In the genomic region with DNA sequence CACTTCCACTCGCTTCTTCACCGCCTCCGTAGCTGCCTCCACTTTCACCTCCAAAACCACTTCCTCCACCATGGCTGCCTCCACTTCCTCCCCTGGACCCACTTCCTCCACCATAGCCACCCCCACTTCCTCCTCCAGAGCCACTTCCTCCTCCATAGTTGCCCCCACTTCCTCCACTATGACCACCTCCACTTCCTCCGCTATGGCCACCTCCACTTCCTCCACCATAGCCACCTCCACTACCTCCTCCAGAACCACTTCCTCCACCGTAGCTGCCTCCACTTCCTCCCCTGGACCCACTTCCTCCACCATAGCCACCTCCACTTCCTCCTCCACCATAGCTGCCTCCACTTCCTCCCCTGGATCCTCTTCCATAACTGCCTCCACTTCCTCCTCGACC, we compare ENCODE assay signal across 24 cellular contexts. TPM values are rescaled to one million over a fixed set of nuclear protein-coding genes. Genes with fewer than 3 reads are reported as not detected.
DNase-seq lines count a peak whose midpoint lies in the region; ATAC-seq, FAIRE-seq and TF ChIP-seq lines count a peak whose summit lies in the region.
"Had no signal": no experiment of that assay in that cellular context is flagged by ENCODE, and none has a peak within 500 bp of the region (broad histone marks: within the 10 kb centered on the region; RNA-seq: fewer than 3 reads in every experiment).

No MANE protein-coding gene starts in this region.

- H4K91ac ChIP-seq in H1 (replicated peaks; ENCODE audit: insufficient read length, low read length), result no peak overlapping the region

- no peak overlapping the region for H3K4me3 ChIP-seq in H1 (ENCODE audit: extremely low read depth in 1 of 4, insufficient read depth in 2 of 4, low read depth in 3 of 4, low read length in 4 of 4)
- no peak overlapping the region for H3K4me3 ChIP-seq in left ventricle myocardium inferior
- H3K4me3 ChIP-seq: colonic mucosa, MG63, neural progenitor cell, thyroid gland had no signal

- no peak for DNase-seq in activated naive CD4-positive, alpha-beta T cell treated with anti-CD3 and anti-CD28 coated beads, Interleukin-2, amount 10 ng/mL, durations not matched to agents 7 days and 5 days
- DNase-seq in activated naive CD4-positive, alpha-beta T cell treated with anti-CD3 and anti-CD28 coated beads, Interleukin-2, amount 50 U/mL, for 16 hours, result no peak
- DNase-seq in activated B cell treated with CpG ODN at 0.5 μM for 24 hours, result no peak
- no peak for DNase-seq in H1 (ENCODE audit: low read depth in 1 of 2, low spot score in 2 of 2)
- no peak for DNase-seq in NCI-H1105 (lab: John Stamatoyannopoulos, UW)
- no peak for DNase-seq in G401 (ENCODE audit: low spot score)
- DNase-seq in left ventricle myocardium inferior, result no peak
- DNase-seq in middle frontal gyrus (ENCODE audit: extremely low spot score, low spot score), result no peak
- DNase-seq: activated effector memory CD4-positive, alpha-beta T cell treated with Interleukin-2 at 50 U/mL for 16 hours; colonic mucosa; foreskin fibroblast; hypothalamus; kidney glomerular epithelial cell; mesendoderm; MG63; NCI-H2029; RPMI8226; stimulated activated CD4-positive, alpha-beta T cell treated with anti-CD3 and anti-CD28 coated beads, Interleukin-12 subunit alpha, Interleukin-12 subunit beta, amount 100 ng/mL, for 4 hours; thyroid gland had no signal

- H3K18ac ChIP-seq in H1 (ENCODE audit: extremely low read depth, low read length), result no peak overlapping the region

- H3K27ac ChIP-seq in H1 (ENCODE audit: low read depth, low read length) (no peak overlapping the region), left ventricle myocardium inferior (replicated peaks) (no peak overlapping the region)
- H3K27ac ChIP-seq: colonic mucosa, neural progenitor cell, thyroid gland had no signal

- no peak for TF ChIP-seq CTCF in activated B cell treated with CpG ODN at 0.5 μM for 24 hours (IDR thresholded peaks at IDR 0.05)
- TF ChIP-seq CTCF in H1 (IDR thresholded peaks at IDR 0.05; ENCODE audit: control extremely low read depth in 1 of 3, insufficient read depth in 1 of 3, low read depth in 1 of 3, low read length in 3 of 3), result no peak
- TF ChIP-seq CTCF in left ventricle myocardium inferior (IDR thresholded peaks at IDR 0.05; ENCODE audit: borderline replicate concordance), result no peak

- H2AK5ac ChIP-seq in H1 (ENCODE audit: low read depth, low read length), result no peak overlapping the region; the same call in 1 of the 2 replicates

- peaks cover 4% of the 10 kb centered on the region for H3K36me3 Mint-ChIP-seq in activated naive CD4-positive, alpha-beta T cell treated with anti-CD3 and anti-CD28 coated beads, Interleukin-2, amount 10 ng/mL, durations not matched to agents 7 days and 5 days
- no peaks in the 10 kb centered on the region for H3K36me3 Mint-ChIP-seq in activated B cell treated with CpG ODN at 0.5 μM for 24 hours (ENCODE audit: low read depth)
- H3K36me3 Mint-ChIP-seq: neural progenitor cell had no signal

- H3K4ac ChIP-seq in H1 (replicated peaks; ENCODE audit: insufficient read length, low read depth, low read length), result no peak overlapping the region

- H3K23ac ChIP-seq in H1 (ENCODE audit: insufficient read length), result no peak overlapping the region

- no peak overlapping the region for H2BK12ac ChIP-seq in H1 (ENCODE audit: low read depth, low read length)

- no peak for TF ChIP-seq EP300 in H1 (IDR thresholded peaks at IDR 0.05; ENCODE audit: borderline replicate concordance in 1 of 2, low read depth in 2 of 2, low read length in 2 of 2)

- no peak overlapping the region for H2BK120ac ChIP-seq in H1 (replicated peaks; ENCODE audit: low read depth, low read length)

- H2BK20ac ChIP-seq in H1 (ENCODE audit: low read length), result no peak overlapping the region

- no peak overlapping the region for H2AFZ ChIP-seq in H1 (ENCODE audit: low read length)
- H2AFZ ChIP-seq: neural progenitor cell had no signal

- no peak for TF ChIP-seq POLR2A in H1 (IDR thresholded peaks at IDR 0.05; ENCODE audit: control extremely low read depth in 1 of 2, low read depth in 2 of 2, low read length in 2 of 2)

- H3K4me3 Mint-ChIP-seq in activated naive CD4-positive, alpha-beta T cell treated with anti-CD3 and anti-CD28 coated beads, Interleukin-2, amount 10 ng/mL, durations not matched to agents 7 days and 5 days, result no peak overlapping the region
- no peak overlapping the region for H3K4me3 Mint-ChIP-seq in activated B cell treated with CpG ODN at 0.5 μM for 24 hours
- H3K4me3 Mint-ChIP-seq: neural progenitor cell had no signal

- no peak overlapping the region for H2BK5ac ChIP-seq in H1 (ENCODE audit: low read depth, low read length)

- no peaks in the 10 kb centered on the region for H3K27me3 ChIP-seq in H1 (replicated peaks in 1 of 4; ENCODE audit: control insufficient read depth in 3 of 4, extremely low read depth in 1 of 4, insufficient read depth in 3 of 4, low read length in 3 of 4)
- H3K27me3 ChIP-seq in left ventricle myocardium inferior (ENCODE audit: low read depth), result peaks cover 89% of the 10 kb centered on the region
- H3K27me3 ChIP-seq: colonic mucosa, MG63, neural progenitor cell, thyroid gland had no signal

- H4K8ac ChIP-seq in H1 (ENCODE audit: extremely low read depth, insufficient read depth, low read length), result no peak overlapping the region

- CTCF ChIA-PET in activated naive CD4-positive, alpha-beta T cell treated with anti-CD3 and anti-CD28 coated beads, Interleukin-2, amount 10 ng/mL, durations not matched to agents 7 days and 5 days (lab: Charles Lee), result interaction anchor here (2.1 kb wide), 1 partner anchor 19 kb away, joined by 9 read pairs; no protein-coding TSS in a partner anchor
- CTCF ChIA-PET in activated B cell treated with CpG ODN at 0.5 μM for 24 hours (lab: Charles Lee) (interaction anchor here (1.3 kb wide), 1 partner anchor 18 kb away, joined by 5 read pairs; no protein-coding TSS in a partner anchor), H1 (lab: Charles Lee; ENCODE audit: partially characterized antibody) (interaction anchor here (0.8 to 12.7 kb wide), 9 partner anchors 10 to 658 kb away, joined by 3 to 129 read pairs (median 6); no protein-coding TSS in a partner anchor)

- no peak for FAIRE-seq in H1 (lab: Jason Lieb, UNC)

- peaks cover 3% of the 10 kb centered on the region; the same call in 1 of the 2 replicates for H3K23me2 ChIP-seq in H1 (ENCODE audit: low read depth, low read length)

- H3K27ac Mint-ChIP-seq in activated naive CD4-positive, alpha-beta T cell treated with anti-CD3 and anti-CD28 coated beads, Interleukin-2, amount 10 ng/mL, durations not matched to agents 7 days and 5 days, result peak overlapping the region; percentile 76
- H3K27ac Mint-ChIP-seq in activated B cell treated with CpG ODN at 0.5 μM for 24 hours, result peak overlapping the region; percentile 54
- H3K27ac Mint-ChIP-seq: neural progenitor cell had no signal

- H3K36me3 ChIP-seq in H1 (ENCODE audit: control insufficient read depth in 2 of 4, insufficient read depth in 4 of 4, low read length in 3 of 4), result no peaks in the 10 kb centered on the region
- H3K36me3 ChIP-seq in left ventricle myocardium inferior, result no peaks in the 10 kb centered on the region
- H3K36me3 ChIP-seq: colonic mucosa, MG63, neural progenitor cell, thyroid gland had no signal

- H3K9ac ChIP-seq in H1 (replicated peaks in 1 of 4; ENCODE audit: extremely low read depth in 1 of 4, low read depth in 3 of 4, low read length in 3 of 4), result no peak overlapping the region
- H3K9ac ChIP-seq: neural progenitor cell had no signal

- H3K9me3 ChIP-seq in H1 (ENCODE audit: insufficient read depth in 2 of 2, low read depth in 1 of 2, low read length in 1 of 2) (no peaks in the 10 kb centered on the region), left ventricle myocardium inferior (replicated peaks) (no peaks in the 10 kb centered on the region)
- H3K9me3 ChIP-seq: colonic mucosa, MG63, thyroid gland had no signal

- 0 out of 2 replicates have a peak overlapping the region, but pooled peaks have one; percentile 92 for H2BK15ac ChIP-seq in H1 (ENCODE audit: low read length)

- intact Hi-C loops in activated B cell treated with CpG ODN at 0.5 μM for 24 hours (cut with micrococcal nuclease), result no loop called here
- intact Hi-C loops in left ventricle myocardium inferior (cut with micrococcal nuclease), result no loop called here

- no peak overlapping the region for H3K56ac ChIP-seq in H1 (replicated peaks; ENCODE audit: insufficient read length, low read depth, low read length)

- no peaks in the 10 kb centered on the region for H3K79me2 ChIP-seq in H1 (ENCODE audit: control insufficient read depth in 1 of 2, insufficient read depth in 2 of 2, low read length in 2 of 2)

- POLR2A ChIA-PET in activated B cell treated with CpG ODN at 0.5 μM for 24 hours (lab: Charles Lee), result no interaction called here
- POLR2A ChIA-PET in H1 (lab: Charles Lee; ENCODE audit: partially characterized antibody), result no interaction called here

- no peaks in the 10 kb centered on the region for H3K79me1 ChIP-seq in H1 (ENCODE audit: low read depth, low read length)

- H3K9me3 Mint-ChIP-seq in activated naive CD4-positive, alpha-beta T cell treated with anti-CD3 and anti-CD28 coated beads, Interleukin-2, amount 10 ng/mL, durations not matched to agents 7 days and 5 days, result peaks cover 23% of the 10 kb centered on the region
- peaks cover 6% of the 10 kb centered on the region for H3K9me3 Mint-ChIP-seq in activated B cell treated with CpG ODN at 0.5 μM for 24 hours
- H3K9me3 Mint-ChIP-seq: neural progenitor cell had no signal

- no peak overlapping the region for H3K14ac ChIP-seq in H1 (ENCODE audit: insufficient read length)

- no peak for TF ChIP-seq RAD21 in H1 (IDR thresholded peaks at IDR 0.05 in 1 of 2, conservative IDR thresholded peaks at IDR 0.05 in 1 of 2; ENCODE audit: low read depth in 2 of 2, low read length in 2 of 2)

- in situ Hi-C loops in G401 (cut with HindIII; ENCODE audit: low sequenced_read_pairs), result no loop called here

- no peak overlapping the region for H3K4me2 ChIP-seq in H1 (ENCODE audit: insufficient read depth in 1 of 2, low read depth in 2 of 2, low read length in 2 of 2)
- H3K4me2 ChIP-seq: neural progenitor cell had no signal

- 92% methylated on average over 6 of the region's 6 CpGs; no CpG with 5 or more reads in 1 of the 2 experiments for WGBS in H1 (ENCODE audit: extremely low coverage in 1 of 2, insufficient coverage in 1 of 2, insufficient read length in 1 of 2, insufficient replicate concordance in 2 of 2, low coverage in 1 of 2, low lambda C conversion rate in 2 of 2, missing lambda C conversion rate in 1 of 2), 2 experiments

- H4K20me1 ChIP-seq in H1 (replicated peaks in 1 of 2; ENCODE audit: control insufficient read depth in 1 of 2, insufficient read depth in 2 of 2, low read length in 2 of 2), result no peaks in the 10 kb centered on the region

- peaks cover 57% of the 10 kb centered on the region for H3K27me3 Mint-ChIP-seq in activated naive CD4-positive, alpha-beta T cell treated with anti-CD3 and anti-CD28 coated beads, Interleukin-2, amount 10 ng/mL, durations not matched to agents 7 days and 5 days
- peaks cover 17% of the 10 kb centered on the region for H3K27me3 Mint-ChIP-seq in activated B cell treated with CpG ODN at 0.5 μM for 24 hours

- peaks cover 8% of the 10 kb centered on the region for H3K4me1 Mint-ChIP-seq in activated naive CD4-positive, alpha-beta T cell treated with anti-CD3 and anti-CD28 coated beads, Interleukin-2, amount 10 ng/mL, durations not matched to agents 7 days and 5 days
- H3K4me1 Mint-ChIP-seq in activated B cell treated with CpG ODN at 0.5 μM for 24 hours, result peaks cover 3% of the 10 kb centered on the region

- no peak for ATAC-seq in activated B cell treated with CpG ODN at 0.5 μM for 24 hours (ENCODE audit: low read depth)

- H3K4me1 ChIP-seq in H1 (replicated peaks in 1 of 4; ENCODE audit: control insufficient read depth in 3 of 4, insufficient read depth in 4 of 4, low read length in 3 of 4), result no peaks in the 10 kb centered on the region
- no peaks in the 10 kb centered on the region for H3K4me1 ChIP-seq in left ventricle myocardium inferior
- H3K4me1 ChIP-seq: colonic mucosa, thyroid gland had no signal

- H4K5ac ChIP-seq in H1 (ENCODE audit: insufficient read length, low read depth, low read length), result no peak overlapping the region

RNA-seq across cellular contexts. Expression of a gene that starts 4.5 kb away (rescaled TPM):
- total RNA-seq in activated B cell treated with CpG ODN at 0.5 μM for 24 hours, result not detected in 2 replicates
- not detected in 2 replicates for total RNA-seq in H1 (2021; fragmentation: NEBNext Ultra II Directional; extraction: Animal tissue kit (Norgen Biotek cat#: 25700))
- polyA plus RNA-seq in H1 (2011; rRNA removed), result not detected in 2 replicates
- polyA plus RNA-seq in H1 (2011; cell fraction: cytosol; rRNA removed), result not detected
- not detected for polyA plus RNA-seq in H1 (2011; cell fraction: nucleus; rRNA removed)
- polyA plus RNA-seq in H1 (2012, experiment 1 of 2), result not detected in 4 replicates
- polyA plus RNA-seq in H1 (2012, experiment 2 of 2), result not detected
- polyA plus RNA-seq in H1 (2013, experiment 1 of 2), result not detected
- polyA plus RNA-seq in H1 (2013, experiment 2 of 2), result not detected
- polyA minus RNA-seq in H1 (2011; rRNA and poly(A)+ RNA removed), result not detected in 2 replicates
- polyA minus RNA-seq in H1 (2011; cell fraction: cytosol; rRNA and poly(A)+ RNA removed), result not detected
- polyA minus RNA-seq in H1 (2011; cell fraction: nucleus; rRNA and poly(A)+ RNA removed), result not detected
- total RNA-seq in G401 (2014; rRNA removed; shearing (Covaris generic)), result not detected in 2 replicates
- total RNA-seq in left ventricle myocardium inferior, result not detected
- total RNA-seq: colonic mucosa, Daoy, H4, NCI-H460, renal cortical epithelial cell, thyroid gland had no signal

RNA-seq across cellular contexts. Expression of a gene that starts 19.4 kb away (rescaled TPM):
- total RNA-seq in activated B cell treated with CpG ODN at 0.5 μM for 24 hours, result not detected in 2 replicates
- total RNA-seq in H1 (2021; fragmentation: NEBNext Ultra II Directional; extraction: Animal tissue kit (Norgen Biotek cat#: 25700)), result not detected in 2 replicates
- 0.13 and 0.35 TPM in 2 replicates for polyA plus RNA-seq in H1 (2011; rRNA removed)
- polyA plus RNA-seq in H1 (2011; cell fraction: cytosol; rRNA removed), result not detected
- polyA plus RNA-seq in H1 (2011; cell fraction: nucleus; rRNA removed), result not detected
- not detected in 4 replicates for polyA plus RNA-seq in H1 (2012, experiment 1 of 2)
- not detected for polyA plus RNA-seq in H1 (2012, experiment 2 of 2)
- polyA plus RNA-seq in H1 (2013, experiment 1 of 2), result not detected
- not detected for polyA plus RNA-seq in H1 (2013, experiment 2 of 2)
- 0.16 and 0.61 TPM in 2 replicates for polyA minus RNA-seq in H1 (2011; rRNA and poly(A)+ RNA removed)
- polyA minus RNA-seq in H1 (2011; cell fraction: cytosol; rRNA and poly(A)+ RNA removed), result not detected
- not detected for polyA minus RNA-seq in H1 (2011; cell fraction: nucleus; rRNA and poly(A)+ RNA removed)
- not detected in 2 replicates for total RNA-seq in G401 (2014; rRNA removed; shearing (Covaris generic))
- total RNA-seq in left ventricle myocardium inferior, result not detected
- total RNA-seq: colonic mucosa, H4, NCI-H460 had no signal

RNA-seq across cellular contexts. Expression of a gene that starts 39.2 kb away (rescaled TPM):
- total RNA-seq in activated B cell treated with CpG ODN at 0.5 μM for 24 hours, result not detected in 2 replicates
- total RNA-seq in H1 (2021; fragmentation: NEBNext Ultra II Directional; extraction: Animal tissue kit (Norgen Biotek cat#: 25700)), result 122 and 137 TPM in 2 replicates
- 120 and 192 TPM in 2 replicates for polyA plus RNA-seq in H1 (2011; rRNA removed)
- 174 TPM for polyA plus RNA-seq in H1 (2011; cell fraction: cytosol; rRNA removed)
- polyA plus RNA-seq in H1 (2011; cell fraction: nucleus; rRNA removed), result 160 TPM
- 117 to 161 TPM (median 152 TPM) in 4 replicates for polyA plus RNA-seq in H1 (2012, experiment 1 of 2)
- 165 TPM for polyA plus RNA-seq in H1 (2012, experiment 2 of 2)
- polyA plus RNA-seq in H1 (2013, experiment 1 of 2), result 70.3 TPM
- polyA plus RNA-seq in H1 (2013, experiment 2 of 2), result 64.2 TPM
- 68.0 and 81.3 TPM in 2 replicates for polyA minus RNA-seq in H1 (2011; rRNA and poly(A)+ RNA removed)
- polyA minus RNA-seq in H1 (2011; cell fraction: cytosol; rRNA and poly(A)+ RNA removed), result 95.6 TPM
- 73.2 TPM for polyA minus RNA-seq in H1 (2011; cell fraction: nucleus; rRNA and poly(A)+ RNA removed)
- 7.8 TPM in 1 of 2 replicates, not detected in the other for total RNA-seq in G401 (2014; rRNA removed; shearing (Covaris generic))
- total RNA-seq in left ventricle myocardium inferior, result 0.60 TPM

RNA-seq across cellular contexts. Expression of a gene that starts 45.2 kb away (rescaled TPM):
- total RNA-seq in activated B cell treated with CpG ODN at 0.5 μM for 24 hours (not detected in 2 replicates), left ventricle myocardium inferior (not detected)
- not detected in 2 replicates for total RNA-seq in H1 (2021; fragmentation: NEBNext Ultra II Directional; extraction: Animal tissue kit (Norgen Biotek cat#: 25700))
- polyA plus RNA-seq in H1 (2011; rRNA removed), result not detected in 2 replicates
- polyA plus RNA-seq in H1 (2011; cell fraction: cytosol; rRNA removed), result not detected
- not detected for polyA plus RNA-seq in H1 (2011; cell fraction: nucleus; rRNA removed)
- polyA plus RNA-seq in H1 (2012, experiment 1 of 2), result not detected in 4 replicates
- polyA plus RNA-seq in H1 (2012, experiment 2 of 2), result not detected
- not detected for polyA plus RNA-seq in H1 (2013, experiment 1 of 2)
- not detected for polyA plus RNA-seq in H1 (2013, experiment 2 of 2)
- not detected in 2 replicates for polyA minus RNA-seq in H1 (2011; rRNA and poly(A)+ RNA removed)
- polyA minus RNA-seq in H1 (2011; cell fraction: cytosol; rRNA and poly(A)+ RNA removed), result not detected
- not detected for polyA minus RNA-seq in H1 (2011; cell fraction: nucleus; rRNA and poly(A)+ RNA removed)
- total RNA-seq in G401 (2014; rRNA removed; shearing (Covaris generic)), result not detected in 2 replicates
- total RNA-seq: colonic mucosa, NCI-H460 had no signal

RNA-seq across cellular contexts. Expression of a gene that starts 48.6 kb away (rescaled TPM):
- not detected in 2 replicates for total RNA-seq in activated B cell treated with CpG ODN at 0.5 μM for 24 hours
- total RNA-seq in H1 (2021; fragmentation: NEBNext Ultra II Directional; extraction: Animal tissue kit (Norgen Biotek cat#: 25700)), result 0.13 and 0.21 TPM in 2 replicates
- polyA plus RNA-seq in H1 (2011; rRNA removed), result 0.09 and 0.11 TPM in 2 replicates
- polyA plus RNA-seq in H1 (2011; cell fraction: cytosol; rRNA removed), result 0.16 TPM
- 0.47 TPM for polyA plus RNA-seq in H1 (2011; cell fraction: nucleus; rRNA removed)
- 0.17 to 0.40 TPM (median 0.23 TPM) in 4 replicates for polyA plus RNA-seq in H1 (2012, experiment 1 of 2)
- not detected for polyA plus RNA-seq in H1 (2012, experiment 2 of 2)
- 0.04 TPM for polyA plus RNA-seq in H1 (2013, experiment 1 of 2)
- polyA plus RNA-seq in H1 (2013, experiment 2 of 2), result 0.42 TPM
- 0.20 and 0.25 TPM in 2 replicates for polyA minus RNA-seq in H1 (2011; rRNA and poly(A)+ RNA removed)
- polyA minus RNA-seq in H1 (2011; cell fraction: cytosol; rRNA and poly(A)+ RNA removed), result not detected
- polyA minus RNA-seq in H1 (2011; cell fraction: nucleus; rRNA and poly(A)+ RNA removed), result 0.80 TPM
- total RNA-seq in G401 (2014; rRNA removed; shearing (Covaris generic)), result not detected in 2 replicates
- total RNA-seq in left ventricle myocardium inferior, result not detected

Comparison
In these comparisons a context has a peak if more than half of its experiments do, and no peak if none do; other contexts are left out.
1. RNA of a gene that starts 39.2 kb away (total RNA-seq): 122 to 137 TPM in H1; 0.60 TPM in left ventricle myocardium inferior (single experiment), 7.8 TPM in G401 and not detected in activated B cell treated with CpG ODN at 0.5 μM for 24 hours; every median in the first group is over 10 times any median in the second.